Comparison of ENCODE assay signal across 8 cellular contexts in the genomic region with DNA sequence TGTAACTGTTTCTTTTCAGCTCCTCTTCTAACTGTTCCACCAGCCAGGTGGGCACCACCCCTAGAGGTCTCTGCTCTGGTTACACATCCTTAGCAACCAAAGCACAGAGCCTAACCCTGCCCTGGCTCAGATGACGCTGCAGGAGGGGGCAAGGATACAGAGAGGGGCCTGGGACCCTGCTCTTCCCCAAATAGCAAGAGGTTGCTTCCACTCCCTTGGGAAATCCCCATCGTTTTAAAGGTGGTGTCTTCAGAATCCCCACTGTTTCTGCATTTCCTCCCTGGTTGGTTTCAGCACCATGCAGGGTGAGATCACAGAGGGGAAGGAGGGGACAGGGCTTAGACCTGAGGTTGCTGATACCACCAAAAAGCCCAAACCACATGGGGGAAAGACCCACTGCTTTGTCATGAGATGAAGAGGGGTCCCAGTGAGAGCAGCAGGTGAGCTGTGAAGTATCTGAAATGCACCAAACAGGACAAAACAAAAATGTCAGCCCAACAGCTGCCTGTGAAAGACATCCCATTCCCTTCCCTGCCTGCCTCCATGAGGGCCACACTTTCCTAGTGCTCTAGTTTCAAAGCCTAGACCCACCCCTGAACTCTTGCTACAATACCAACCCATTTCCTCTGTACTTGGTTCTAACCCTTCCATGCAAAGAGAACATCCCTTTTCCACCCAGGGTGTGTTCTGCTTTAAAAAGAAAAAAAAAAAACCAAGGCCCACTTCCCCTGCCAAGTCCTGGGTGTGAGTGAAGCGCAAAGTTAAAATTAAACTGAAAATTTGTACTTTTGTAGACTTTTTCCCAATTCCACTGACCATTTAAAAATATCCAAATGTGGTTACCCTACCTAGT. TPM values are rescaled to one million over a fixed set of nuclear protein-coding genes. Genes with fewer than 3 reads are reported as not detected.
DNase-seq lines count a peak whose midpoint lies in the region; ATAC-seq and TF ChIP-seq lines count a peak whose summit lies in the region.

No MANE protein-coding gene starts in this region.

- peaks cover 100% of the 10 kb centered on the region for H3K79me2 ChIP-seq in DOHH2 (ENCODE audit: control insufficient read depth, low read length)

- H3K9me2 ChIP-seq in DOHH2 (replicated peaks; ENCODE audit: control insufficient read depth, low read length) = no peaks in the 10 kb centered on the region

- peaks cover 3% of the 10 kb centered on the region; the same call in 1 of the 2 replicates for H3F3A ChIP-seq in DOHH2 (ENCODE audit: control insufficient read depth, insufficient read depth)

- H3K4me3 ChIP-seq in DOHH2 (ENCODE audit: low read length) (no peak overlapping the region), testis (no peak overlapping the region)

- peaks cover 64% of the 10 kb centered on the region for H4K20me1 ChIP-seq in DOHH2 (ENCODE audit: control insufficient read depth, insufficient read depth, low read depth, low read length)

- in situ Hi-C loops in ACHN (cut with HindIII; ENCODE audit: low pct_ligation_motif_present, low pct_unique_long_range_greater_than_20kb, low sequenced_read_pairs) = no loop called here

- 75 to 81% methylated on average over 3 of the region's 3 CpGs for WGBS in testis, 2 donors

- no peak overlapping the region for H3K27ac ChIP-seq in DOHH2 (ENCODE audit: low read depth, low read length)
- no peak overlapping the region for H3K27ac ChIP-seq in testis

- ATAC-seq in GM21619 (IDR thresholded peaks at IDR 0.05; ENCODE audit: unreplicated experiment) = peak; percentile 53

- no peaks in the 10 kb centered on the region for H3K9me3 ChIP-seq in DOHH2 (ENCODE audit: control insufficient read depth, insufficient read depth, low read length)
- H3K9me3 ChIP-seq in testis = no peaks in the 10 kb centered on the region

- TF ChIP-seq CTCF in DOHH2 (IDR thresholded peaks at IDR 0.05; ENCODE audit: low read depth, low read length, poor library complexity, severe bottlenecking) (peak; percentile 11), testis (IDR thresholded peaks at IDR 0.05) (no peak)

- H3K27me3 ChIP-seq in DOHH2 (ENCODE audit: control insufficient read depth, low read length) = no peaks in the 10 kb centered on the region
- H3K27me3 ChIP-seq in testis = no peaks in the 10 kb centered on the region

- no peak overlapping the region for H3K4me2 ChIP-seq in DOHH2 (ENCODE audit: low read length)

- no peak for TF ChIP-seq POLR2A in testis (IDR thresholded peaks at IDR 0.05)

- intact Hi-C loops in testis (cut with DNase I; ENCODE audit: low total_unique reads) = no loop called here

- H3K4me1 ChIP-seq in DOHH2 (ENCODE audit: control insufficient read depth, low read length) (peaks cover 47% of the 10 kb centered on the region), testis (peaks cover 27% of the 10 kb centered on the region)

- H3K36me3 ChIP-seq in DOHH2 (ENCODE audit: control insufficient read depth, low read length) (peaks cover 98% of the 10 kb centered on the region), testis (ENCODE audit: low read depth, missing control alignments) (no peaks in the 10 kb centered on the region)

- DNase-seq in MV-4-11 (lab: John Stamatoyannopoulos, UW) (peak; percentile 68), ACHN (no peak), NCI-H128 (lab: John Stamatoyannopoulos, UW; ENCODE audit: unreplicated experiment) (no peak), testis (no peak)
- peak; percentile 77 for DNase-seq in activated effector memory CD4-positive, alpha-beta T cell treated with anti-CD3 and anti-CD28 coated beads, Interleukin-2, amount 50 U/mL, for 16 hours
- DNase-seq in stimulated activated CD4-positive, alpha-beta T cell treated with anti-CD3 and anti-CD28 coated beads, Interleukin-1b, Interleukin-23, amount 100 ng/mL, for 4 hours (ENCODE audit: low read depth in 2 of 2) = peak; percentile 24 to 31

RNA-seq across cellular contexts. Expression of gene ANP32A, which starts 29.0 kb away (rescaled TPM):
- 10 to 100 TPM; 32.9 to 41.3 TPM for total RNA-seq in testis
- polyA plus RNA-seq in testis (ENCODE audit: insufficient read depth, low read depth, low replicate concordance) = 49.5 TPM

Comparison
In these comparisons a context has a peak if more than half of its experiments do, and no peak if none do; other contexts are left out.
1. DNase-seq: peak in MV-4-11 (single experiment), activated effector memory CD4-positive, alpha-beta T cell treated with anti-CD3 and anti-CD28 coated beads, Interleukin-2, amount 50 U/mL, for 16 hours (single experiment) and stimulated activated CD4-positive, alpha-beta T cell treated with anti-CD3 and anti-CD28 coated beads, Interleukin-1b, Interleukin-23, amount 100 ng/mL, for 4 hours (2 of 2); none in ACHN (single experiment), NCI-H128 (single experiment) and testis (single experiment).